17 cellular contexts compared by ENCODE assay signal in the genomic region with DNA sequence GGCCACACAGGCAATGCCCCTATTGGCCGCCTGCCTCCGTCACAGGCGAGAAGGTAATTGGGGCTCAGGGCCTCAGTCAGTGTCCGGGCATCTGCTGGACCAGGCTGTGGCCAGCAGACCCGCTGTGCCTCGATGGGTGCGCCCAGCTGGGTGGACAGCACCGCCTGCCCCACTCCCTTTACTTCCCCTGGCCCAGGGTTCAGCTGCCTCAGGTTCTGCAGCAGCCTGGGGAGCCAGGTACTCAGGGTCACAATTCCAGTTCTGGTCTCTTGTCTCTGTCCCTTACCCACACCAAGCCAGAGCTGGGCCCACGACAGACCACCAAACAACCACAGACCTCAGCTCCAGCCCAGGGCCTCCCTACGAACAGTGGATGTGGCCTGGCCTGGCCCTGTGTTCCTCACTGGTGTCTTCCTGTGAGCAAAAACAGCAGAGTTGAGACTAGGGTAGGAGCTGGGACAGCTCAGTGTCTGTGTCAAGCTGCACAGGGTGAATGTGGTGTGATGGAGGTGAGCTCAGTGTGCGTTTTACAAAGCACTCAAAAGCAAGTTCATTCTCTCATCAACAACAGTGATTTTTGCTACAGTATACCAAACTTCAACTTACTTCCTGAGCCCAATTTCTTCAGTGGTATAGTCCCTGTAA. TPM values are rescaled to one million over a fixed set of nuclear protein-coding genes. Genes with fewer than 3 reads are reported as not detected.
DNase-seq lines count a peak whose midpoint lies in the region; ATAC-seq and TF ChIP-seq lines count a peak whose summit lies in the region.
"Had no signal": no experiment of that assay in that cellular context is flagged by ENCODE, and none has a peak within 500 bp of the region (broad histone marks: within the 10 kb centered on the region; RNA-seq: fewer than 3 reads in every experiment).

No MANE protein-coding gene starts in this region.

- intact Hi-C loops in activated CD8-positive, alpha-beta T cell treated with anti-CD3 and anti-CD28 coated beads for 36 hours (cut with micrococcal nuclease), result loop anchor here (5.0 kb wide), 1 partner anchor 37 kb away; no protein-coding TSS in a partner anchor

- H3K4me3 Mint-ChIP-seq in stimulated activated naive CD8-positive, alpha-beta T cell treated with anti-CD3 and anti-CD28 coated beads, Interleukin-15, Interleukin-2, amounts not matched to agents 100 ng/mL and 50 ng/mL, for 24 hours, result no peak overlapping the region
- H3K4me3 Mint-ChIP-seq in activated CD8-positive, alpha-beta T cell treated with anti-CD3 and anti-CD28 coated beads for 36 hours, result no peak overlapping the region
- no peak overlapping the region for H3K4me3 Mint-ChIP-seq in memory B cell

- H3K27ac Mint-ChIP-seq in stimulated activated naive CD8-positive, alpha-beta T cell treated with anti-CD3 and anti-CD28 coated beads, Interleukin-15, Interleukin-2, amounts not matched to agents 100 ng/mL and 50 ng/mL, for 24 hours, result peak overlapping the region; percentile 85
- peak overlapping the region; percentile 96 for H3K27ac Mint-ChIP-seq in activated CD8-positive, alpha-beta T cell treated with anti-CD3 and anti-CD28 coated beads for 36 hours
- peak overlapping the region; percentile 58 for H3K27ac Mint-ChIP-seq in memory B cell

- DNase-seq in stimulated activated naive CD8-positive, alpha-beta T cell treated with anti-CD3 and anti-CD28 coated beads, Interleukin-15, Interleukin-2, amounts not matched to agents 100 U/mL and 50 U/mL, for 24 hours, result no peak
- DNase-seq in activated CD8-positive, alpha-beta T cell treated with anti-CD3 and anti-CD28 coated beads for 36 hours, result no peak
- DNase-seq in memory B cell (ENCODE audit: low spot score in 2 of 2), result no peak
- DNase-seq in glomerular visceral epithelial cell (ENCODE audit: extremely low spot score), result no peak
- no peak for DNase-seq in NAMALWA (ENCODE audit: low spot score)
- no peak for DNase-seq in BE2C
- DNase-seq in HPDE6-E6E7 (ENCODE audit: extremely low spot score), result no peak
- DNase-seq: foreskin fibroblast; GDM1; NCI-H524 treated with DMSO at 0.1 percent for 48 hours; OCI-M1; stimulated activated CD4-positive, alpha-beta T cell treated with anti-CD3 and anti-CD28 coated beads, Interleukin-2, amount 100 ng/mL, for 48 hours had no signal

- no peaks in the 10 kb centered on the region for H3K9me3 Mint-ChIP-seq in stimulated activated naive CD8-positive, alpha-beta T cell treated with anti-CD3 and anti-CD28 coated beads, Interleukin-15, Interleukin-2, amounts not matched to agents 100 ng/mL and 50 ng/mL, for 24 hours
- no peaks in the 10 kb centered on the region for H3K9me3 Mint-ChIP-seq in activated CD8-positive, alpha-beta T cell treated with anti-CD3 and anti-CD28 coated beads for 36 hours
- no peaks in the 10 kb centered on the region for H3K9me3 Mint-ChIP-seq in memory B cell

- H3K36me3 ChIP-seq in BE2C, result no peaks in the 10 kb centered on the region

- CTCF ChIA-PET in activated CD8-positive, alpha-beta T cell treated with anti-CD3 and anti-CD28 coated beads for 36 hours (lab: Charles Lee), result interaction anchor here (0.8 to 4.8 kb wide), 6 partner anchors 10 to 84 kb away, joined by 3 to 28 read pairs (median 5); no protein-coding TSS in a partner anchor

- peaks cover 69% of the 10 kb centered on the region for H3K4me1 Mint-ChIP-seq in stimulated activated naive CD8-positive, alpha-beta T cell treated with anti-CD3 and anti-CD28 coated beads, Interleukin-15, Interleukin-2, amounts not matched to agents 100 ng/mL and 50 ng/mL, for 24 hours (ENCODE audit: low read depth)
- peaks cover 78% of the 10 kb centered on the region for H3K4me1 Mint-ChIP-seq in activated CD8-positive, alpha-beta T cell treated with anti-CD3 and anti-CD28 coated beads for 36 hours (ENCODE audit: low read depth)
- H3K4me1 Mint-ChIP-seq in memory B cell, result peaks cover 37% of the 10 kb centered on the region

- no peaks in the 10 kb centered on the region for H3K4me1 ChIP-seq in BE2C

- H3K9me3 ChIP-seq in BE2C, result no peaks in the 10 kb centered on the region
- H3K9me3 ChIP-seq: mucosa of descending colon had no signal

- TF ChIP-seq CTCF in activated CD8-positive, alpha-beta T cell treated with anti-CD3 and anti-CD28 coated beads for 36 hours (IDR thresholded peaks at IDR 0.05), result no peak
- no peak for TF ChIP-seq CTCF in BE2C (IDR thresholded peaks at IDR 0.05; ENCODE audit: low read depth, low read length)

- no peak for ATAC-seq in stimulated activated naive CD8-positive, alpha-beta T cell treated with anti-CD3 and anti-CD28 coated beads, Interleukin-15, Interleukin-2, amounts not matched to agents 100 U/mL and 50 U/mL, for 24 hours
- ATAC-seq in activated CD8-positive, alpha-beta T cell treated with anti-CD3 and anti-CD28 coated beads for 36 hours, result no peak
- no peak for ATAC-seq in memory B cell (ENCODE audit: low read depth)
- ATAC-seq: GM12878, mucosa of descending colon had no signal

- peaks cover 28% of the 10 kb centered on the region for H3K36me3 Mint-ChIP-seq in stimulated activated naive CD8-positive, alpha-beta T cell treated with anti-CD3 and anti-CD28 coated beads, Interleukin-15, Interleukin-2, amounts not matched to agents 100 ng/mL and 50 ng/mL, for 24 hours (ENCODE audit: low read depth)
- peaks cover 44% of the 10 kb centered on the region for H3K36me3 Mint-ChIP-seq in activated CD8-positive, alpha-beta T cell treated with anti-CD3 and anti-CD28 coated beads for 36 hours (ENCODE audit: low read depth)
- H3K36me3 Mint-ChIP-seq in memory B cell, result peaks cover 14% of the 10 kb centered on the region

- H3K27me3 Mint-ChIP-seq in stimulated activated naive CD8-positive, alpha-beta T cell treated with anti-CD3 and anti-CD28 coated beads, Interleukin-15, Interleukin-2, amounts not matched to agents 100 ng/mL and 50 ng/mL, for 24 hours, result no peaks in the 10 kb centered on the region
- H3K27me3 Mint-ChIP-seq in activated CD8-positive, alpha-beta T cell treated with anti-CD3 and anti-CD28 coated beads for 36 hours, result no peaks in the 10 kb centered on the region
- H3K27me3 Mint-ChIP-seq in memory B cell, result no peaks in the 10 kb centered on the region

- H3K27me3 ChIP-seq in BE2C, result no peaks in the 10 kb centered on the region

- POLR2A ChIA-PET in activated CD8-positive, alpha-beta T cell treated with anti-CD3 and anti-CD28 coated beads for 36 hours (lab: Charles Lee), result interaction anchor here (0.8 to 1.9 kb wide), 8 partner anchors 11 to 61 kb away, joined by 3 to 6 read pairs (median 4); no protein-coding TSS in a partner anchor

- H3K4me3 ChIP-seq in BE2C (ENCODE audit: low read depth, low read length), result no peak overlapping the region
- H3K4me3 ChIP-seq: GM12878, mucosa of descending colon had no signal

RNA-seq across cellular contexts. Expression of gene SUSD3, which starts 33.4 kb away (rescaled TPM):
- 10 to 100 TPM; 34.6 to 36.7 TPM for total RNA-seq in activated CD8-positive, alpha-beta T cell treated with anti-CD3 and anti-CD28 coated beads for 36 hours
- 1.0 TPM for polyA plus RNA-seq in BE2C (2012; ENCODE audit: insufficient read depth, insufficient read length, low read depth)
- total RNA-seq: endothelial cell of umbilical vein, osteocyte had no signal
- polyA plus RNA-seq: endothelial cell of umbilical vein had no signal
